Comparison of ENCODE assay signal across 13 cellular contexts in the genomic region with DNA sequence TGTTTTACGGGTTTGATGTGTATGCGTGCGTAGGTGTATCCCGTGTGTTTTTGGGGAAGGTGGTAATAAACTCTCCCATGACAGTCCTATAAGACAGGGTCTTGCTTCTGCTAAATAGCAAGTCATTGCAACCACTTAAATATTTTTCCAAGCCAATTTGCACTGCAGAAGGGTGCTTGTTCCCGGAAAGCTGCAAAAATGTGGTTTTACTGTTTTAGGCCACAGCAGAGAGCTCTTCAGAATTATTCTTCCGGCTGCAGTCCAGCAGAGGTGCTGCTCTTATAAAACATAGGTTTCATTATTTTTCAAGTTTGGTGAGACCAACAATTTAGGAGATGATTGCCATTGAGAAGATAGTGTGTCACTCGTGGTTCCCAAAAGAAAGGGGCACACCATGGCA.
"Had no signal": no experiment of that assay in that cellular context is flagged by ENCODE, and none has a peak within 500 bp of the region (broad histone marks: within the 10 kb centered on the region; RNA-seq: fewer than 3 reads in every experiment).

No MANE protein-coding gene starts in this region.

- DNase-seq: activated CD4-positive, alpha-beta T cell treated with anti-CD3 and anti-CD28 coated beads for 4 hours; activated CD8-positive, alpha-beta memory T cell treated with anti-CD3 and anti-CD28 coated beads, Interleukin-2, amount 50 U/mL, for 4 hours; activated CD8-positive, alpha-beta T cell treated with anti-CD3 and anti-CD28 coated beads for 36 hours; activated naive CD8-positive, alpha-beta T cell treated with anti-CD3 and anti-CD28 coated beads, Interleukin-2, amount 50 U/mL, for 24 hours; activated T-cell treated with anti-CD3 and anti-CD28 coated beads, Interleukin-2, amount 50 U/mL, for 72 hours; effector memory CD4-positive, alpha-beta T cell; WERI-Rb-1 had no signal

- H3K4me3 ChIP-seq: ascending aorta, coronary artery, right atrium auricular region, skin epidermis, tibial artery had no signal

- H3K9me3 Mint-ChIP-seq: activated CD8-positive, alpha-beta T cell treated with anti-CD3 and anti-CD28 coated beads for 36 hours; activated naive CD8-positive, alpha-beta T cell treated with anti-CD3 and anti-CD28 coated beads, Interleukin-2, amount 50 U/mL, for 24 hours; stimulated activated effector memory CD8-positive, alpha-beta T cell treated with anti-CD3 and anti-CD28 coated beads, Interleukin-12 subunit alpha, Interleukin-12 subunit beta, amount 100 ng/mL, for 72 hours had no signal

- ATAC-seq: activated CD8-positive, alpha-beta T cell treated with anti-CD3 and anti-CD28 coated beads for 36 hours; activated naive CD8-positive, alpha-beta T cell treated with anti-CD3 and anti-CD28 coated beads, Interleukin-2, amount 50 U/mL, for 24 hours; activated T-cell treated with anti-CD3 and anti-CD28 coated beads, Interleukin-2, amount 50 U/mL, for 72 hours; stimulated activated effector memory CD8-positive, alpha-beta T cell treated with anti-CD3 and anti-CD28 coated beads, Interleukin-12 subunit alpha, Interleukin-12 subunit beta, amount 100 ng/mL, for 72 hours had no signal

- H3K36me3 ChIP-seq: ascending aorta, right atrium auricular region, tibial artery, WERI-Rb-1 had no signal

- H3K27me3 Mint-ChIP-seq: activated naive CD8-positive, alpha-beta T cell treated with anti-CD3 and anti-CD28 coated beads, Interleukin-2, amount 50 U/mL, for 24 hours had no signal

- H3K9me3 ChIP-seq: ascending aorta, right atrium auricular region, tibial artery had no signal

- H3K27me3 ChIP-seq: ascending aorta, right atrium auricular region, tibial artery had no signal

- H3K36me3 Mint-ChIP-seq: stimulated activated effector memory CD8-positive, alpha-beta T cell treated with anti-CD3 and anti-CD28 coated beads, Interleukin-12 subunit alpha, Interleukin-12 subunit beta, amount 100 ng/mL, for 72 hours had no signal

- H3K27ac Mint-ChIP-seq: activated CD8-positive, alpha-beta T cell treated with anti-CD3 and anti-CD28 coated beads for 36 hours; activated naive CD8-positive, alpha-beta T cell treated with anti-CD3 and anti-CD28 coated beads, Interleukin-2, amount 50 U/mL, for 24 hours; activated T-cell treated with anti-CD3 and anti-CD28 coated beads, Interleukin-2, amount 50 U/mL, for 72 hours; stimulated activated effector memory CD8-positive, alpha-beta T cell treated with anti-CD3 and anti-CD28 coated beads, Interleukin-12 subunit alpha, Interleukin-12 subunit beta, amount 100 ng/mL, for 72 hours had no signal

- H3K4me3 Mint-ChIP-seq: activated CD8-positive, alpha-beta T cell treated with anti-CD3 and anti-CD28 coated beads for 36 hours; activated naive CD8-positive, alpha-beta T cell treated with anti-CD3 and anti-CD28 coated beads, Interleukin-2, amount 50 U/mL, for 24 hours; activated T-cell treated with anti-CD3 and anti-CD28 coated beads, Interleukin-2, amount 50 U/mL, for 72 hours; stimulated activated effector memory CD8-positive, alpha-beta T cell treated with anti-CD3 and anti-CD28 coated beads, Interleukin-12 subunit alpha, Interleukin-12 subunit beta, amount 100 ng/mL, for 72 hours had no signal

- H3K4me1 Mint-ChIP-seq: activated naive CD8-positive, alpha-beta T cell treated with anti-CD3 and anti-CD28 coated beads, Interleukin-2, amount 50 U/mL, for 24 hours; stimulated activated effector memory CD8-positive, alpha-beta T cell treated with anti-CD3 and anti-CD28 coated beads, Interleukin-12 subunit alpha, Interleukin-12 subunit beta, amount 100 ng/mL, for 72 hours had no signal

- H3K27ac ChIP-seq: ascending aorta, coronary artery, right atrium auricular region, tibial artery, WERI-Rb-1 had no signal
